In genomic region chr3:13018039-13018431, GRCh38 we compare ENCODE assay signal across 9 cellular contexts. TPM values are rescaled to one million over a fixed set of nuclear protein-coding genes. Genes with fewer than 3 reads are reported as not detected.
A peak's percentile ranks its signal among the peaks of the same experiment; 100 is the strongest.
DNase-seq lines count a peak whose midpoint lies in the region; ATAC-seq and TF ChIP-seq lines count a peak whose summit lies in the region.
"Had no signal": no experiment of that assay in that cellular context is flagged by ENCODE, and none has a peak within 500 bp of the region (broad histone marks: within the 10 kb centered on the region; RNA-seq: fewer than 3 reads in every experiment).

No MANE protein-coding gene starts in this region.

- no peaks in the 10 kb centered on the region for H3K36me3 ChIP-seq in sigmoid colon

- H3K4me1 Mint-ChIP-seq in Calu3 (ENCODE audit: low read depth, unreplicated experiment): peaks cover 29% of the 10 kb centered on the region

- no peak for ATAC-seq in HG03432 (IDR thresholded peaks at IDR 0.05; ENCODE audit: unreplicated experiment)
- ATAC-seq in GM18505 (IDR thresholded peaks at IDR 0.05; ENCODE audit: unreplicated experiment): no peak

- TF ChIP-seq CTCF in sigmoid colon (IDR thresholded peaks at IDR 0.05): no peak
- TF ChIP-seq CTCF in Calu3 (IDR thresholded peaks at IDR 0.05; ENCODE audit: unreplicated experiment): no peak

- H3K27me3 ChIP-seq in sigmoid colon: no peaks in the 10 kb centered on the region

- CTCF ChIA-PET in Calu3 (lab: Charles Lee): no interaction called here

- H3K9me3 Mint-ChIP-seq in Calu3 (ENCODE audit: low read depth, unreplicated experiment): peaks cover 3% of the 10 kb centered on the region

- H3K36me3 Mint-ChIP-seq in Calu3 (ENCODE audit: insufficient read depth, unreplicated experiment): peaks cover 11% of the 10 kb centered on the region

- TF ChIP-seq POLR2A in sigmoid colon (IDR thresholded peaks at IDR 0.05) (no peak), GM18505 (IDR thresholded peaks at IDR 0.05; ENCODE audit: borderline replicate concordance, extremely low read depth, insufficient read depth, insufficient read length) (no peak)

- no peak overlapping the region for H3K27ac Mint-ChIP-seq in Calu3 (ENCODE audit: unreplicated experiment)

- H3K9me3 ChIP-seq in sigmoid colon: no peaks in the 10 kb centered on the region

- intact Hi-C loops in sigmoid colon (cut with DNase I): no loop called here
- intact Hi-C loops in Calu3 (cut with micrococcal nuclease; ENCODE audit: unreplicated experiment): no loop called here

- H3K27ac ChIP-seq in sigmoid colon: peak overlapping the region in 1 of 4 donors; percentile 64

- no peak overlapping the region for H3K4me3 ChIP-seq in sigmoid colon

- TF ChIP-seq EP300 in sigmoid colon (IDR thresholded peaks at IDR 0.05): no peak

- H3K4me3 Mint-ChIP-seq in Calu3 (ENCODE audit: low read depth, unreplicated experiment): no peak overlapping the region

- BruUV-seq in Calu3 (replicated peaks; lab: Mats Ljungman, UMichigan): no TSS peak

- peaks cover 18% of the 10 kb centered on the region for H3K27me3 Mint-ChIP-seq in Calu3 (ENCODE audit: unreplicated experiment)

- DNase-seq in GM03348 (ENCODE audit: low spot score) (peak; percentile 36), NCI-H510A treated with DMSO at 0.1 percent for 48 hours (lab: John Stamatoyannopoulos, UW) (peak; percentile 36), fibroblast of gingiva (ENCODE audit: low read depth) (peak; percentile 46), sigmoid colon (peak; percentile 71), Calu3 (no peak)
- DNase-seq in activated CD4-positive, CD25-positive, alpha-beta regulatory T cell (lab: John Stamatoyannopoulos, UW): no peak
- DNase-seq: NCI-H526 had no signal

- H3K4me1 ChIP-seq in sigmoid colon: peaks cover 0 to 50% (median 27%) of the 10 kb centered on the region in 4 donors

- WGBS in sigmoid colon, 2 donors: 68 to 72% methylated on average over 7 of the region's 7 CpGs

RNA-seq across cellular contexts. Expression of gene IQSEC1, which starts 55.2 kb away (rescaled TPM):
- total RNA-seq in sigmoid colon (10 to 100 TPM; 23.9 to 39.1 (median 26.2) TPM), Calu3 (2022) (13.3 and 13.6 TPM in 2 replicates)
- polyA plus RNA-seq in sigmoid colon: 10 to 100 TPM in 1 of 3 donors, 1 to 10 TPM in 2; 2.5 to 20.7 (median 4.2) TPM

Comparison
In these comparisons a context has a peak if more than half of its experiments do, and no peak if none do; other contexts are left out.
1. DNase-seq: peak in GM03348 (single experiment), NCI-H510A treated with DMSO at 0.1 percent for 48 hours (single experiment), fibroblast of gingiva (single experiment) and sigmoid colon (single experiment); none in Calu3 (single experiment) and activated CD4-positive, CD25-positive, alpha-beta regulatory T cell (0 of 4).